Comparison of ENCODE assay signal across 9 cellular contexts in genomic region chr7:157318015-157318706, GRCh38. TPM values are rescaled to one million over a fixed set of nuclear protein-coding genes. Genes with fewer than 3 reads are reported as not detected.
DNase-seq lines count a peak whose midpoint lies in the region; ATAC-seq and TF ChIP-seq lines count a peak whose summit lies in the region.
"Had no signal": no experiment of that assay in that cellular context is flagged by ENCODE, and none has a peak within 500 bp of the region (broad histone marks: within the 10 kb centered on the region; RNA-seq: fewer than 3 reads in every experiment).

No MANE protein-coding gene starts in this region.

- DNase-seq in HT-29 (ENCODE audit: low spot score) (peak; percentile 36), brain microvascular endothelial cell (peak; percentile 62), NCI-H2029 treated with DMSO at 0.1 percent for 48 hours (lab: John Stamatoyannopoulos, UW) (no peak), COLO829 (ENCODE audit: low spot score) (no peak)
- DNase-seq in activated effector memory CD4-positive, alpha-beta T cell treated with anti-CD3 and anti-CD28 coated beads, Interleukin-2, amount 50 U/mL, for 16 hours, result no peak
- DNase-seq: naive B cell had no signal

- H4K20me1 ChIP-seq in BLaER1 treated with 17β-estradiol and CSF1 and Interleukin-3, amounts not matched to agents 10 nM and 100 nM, result no peaks in the 10 kb centered on the region

- H3K27ac ChIP-seq in BLaER1 treated with 17β-estradiol and CSF1 and Interleukin-3, amounts not matched to agents 10 nM and 100 nM, result peak overlapping the region; percentile 2 to 83 (median 63); a peak in 19 of 22 replicates
- H3K27ac ChIP-seq in brain microvascular endothelial cell, result peak overlapping the region; percentile 71

- in situ Hi-C loops in brain microvascular endothelial cell (cut with HindIII; ENCODE audit: low pct_ligation_motif_present, low sequenced_read_pairs), result no loop called here

- peaks cover 35 to 58% (median 45%) of the 10 kb centered on the region in 10 experiments for H3K4me1 ChIP-seq in BLaER1 treated with 17β-estradiol and CSF1 and Interleukin-3, amounts not matched to agents 10 nM and 100 nM
- peaks cover 13% of the 10 kb centered on the region for H3K4me1 ChIP-seq in skeletal muscle satellite cell (ENCODE audit: control insufficient read depth, insufficient read depth, low read length)

- no peaks in the 10 kb centered on the region for H3K9me3 ChIP-seq in BLaER1 treated with 17β-estradiol and CSF1 and Interleukin-3, amounts not matched to agents 10 nM and 100 nM (replicated peaks in 1 of 11)
- H3K9me3 ChIP-seq in skeletal muscle satellite cell (replicated peaks; ENCODE audit: low read length), result no peaks in the 10 kb centered on the region

- H3K4me3 ChIP-seq in BLaER1 treated with 17β-estradiol and CSF1 and Interleukin-3, amounts not matched to agents 10 nM and 100 nM, result 0 out of 20 replicates have a peak overlapping the region, but pooled peaks of 1 of the 10 experiments have one; percentile 22
- H3K4me3 ChIP-seq in brain microvascular endothelial cell (ENCODE audit: low read depth, low read length) (no peak overlapping the region), skeletal muscle satellite cell (ENCODE audit: low read length) (no peak overlapping the region)

- H3K4me2 ChIP-seq in BLaER1 treated with 17β-estradiol and CSF1 and Interleukin-3, amounts not matched to agents 10 nM and 100 nM, result peak overlapping the region; percentile 26 to 94 (median 70)
- no peak overlapping the region for H3K4me2 ChIP-seq in skeletal muscle satellite cell (ENCODE audit: low read length)

- peak overlapping the region in 10 of 11 experiments; percentile 19 to 75 (median 56); a peak in 16 of 22 replicates for H3K9ac ChIP-seq in BLaER1 treated with 17β-estradiol and CSF1 and Interleukin-3, amounts not matched to agents 10 nM and 100 nM
- H3K9ac ChIP-seq in skeletal muscle satellite cell (ENCODE audit: low read depth, low read length), result peak overlapping the region; percentile 25

- TF ChIP-seq CTCF in brain microvascular endothelial cell (IDR thresholded peaks at IDR 0.05; ENCODE audit: low read depth, low read length, missing control alignments), result no peak

- H3K36me3 ChIP-seq in BLaER1 treated with 17β-estradiol and CSF1 and Interleukin-3, amounts not matched to agents 10 nM and 100 nM, result no peaks in the 10 kb centered on the region
- H3K36me3 ChIP-seq in brain microvascular endothelial cell (replicated peaks), result no peaks in the 10 kb centered on the region
- H3K36me3 ChIP-seq in skeletal muscle satellite cell (ENCODE audit: insufficient read depth, low read length), result no peaks in the 10 kb centered on the region

- no peaks in the 10 kb centered on the region for H3K27me3 ChIP-seq in BLaER1 treated with 17β-estradiol and CSF1 and Interleukin-3, amounts not matched to agents 10 nM and 100 nM
- H3K27me3 ChIP-seq in brain microvascular endothelial cell (replicated peaks) (no peaks in the 10 kb centered on the region), skeletal muscle satellite cell (ENCODE audit: control insufficient read depth, insufficient read depth, low read length) (no peaks in the 10 kb centered on the region)

- ATAC-seq in GM21360 (IDR thresholded peaks at IDR 0.05; ENCODE audit: unreplicated experiment), result peak; percentile 83

RNA-seq across cellular contexts. Expression of gene DNAJB6, which starts 18.6 kb away (rescaled TPM):
- 43.8 and 48.2 TPM in 2 replicates for total RNA-seq in HT-29 (2014; rRNA removed; shearing (Covaris generic))
- total RNA-seq in skeletal muscle satellite cell (2012; rRNA removed), result 52.2 and 65.4 TPM in 2 replicates

Comparison
In these comparisons a context has a peak if more than half of its experiments do, and no peak if none do; other contexts are left out.
1. DNase-seq: peak in HT-29 (single experiment) and brain microvascular endothelial cell (single experiment); none in NCI-H2029 treated with DMSO at 0.1 percent for 48 hours (single experiment), activated effector memory CD4-positive, alpha-beta T cell treated with anti-CD3 and anti-CD28 coated beads, Interleukin-2, amount 50 U/mL, for 16 hours (single experiment) and COLO829 (single experiment).